Comparison of ENCODE assay signal across 14 cellular contexts in genomic region chr4:56272003-56272402, GRCh38.
DNase-seq lines count a peak whose midpoint lies in the region; ATAC-seq, FAIRE-seq and TF ChIP-seq lines count a peak whose summit lies in the region.
"Had no signal": no experiment of that assay in that cellular context is flagged by ENCODE, and none has a peak within 500 bp of the region (broad histone marks: within the 10 kb centered on the region; RNA-seq: fewer than 3 reads in every experiment).

No MANE protein-coding gene starts in this region.

- H3K36me3 ChIP-seq in Peyer's patch = no peaks in the 10 kb centered on the region
- H3K36me3 ChIP-seq in mucosa of rectum (ENCODE audit: control insufficient read depth in 2 of 2, insufficient read depth in 2 of 2, low read length in 2 of 2) = no peaks in the 10 kb centered on the region
- peaks cover 0 to 1% of the 10 kb centered on the region in 2 donors for H3K36me3 ChIP-seq in small intestine (ENCODE audit: control insufficient read depth in 2 of 2, insufficient read depth in 2 of 2, low read length in 2 of 2)
- peaks cover 11% of the 10 kb centered on the region for H3K36me3 ChIP-seq in BE2C
- H3K36me3 ChIP-seq in breast epithelium = no peaks in the 10 kb centered on the region

- H3K4me1 ChIP-seq in Peyer's patch (peaks cover 0 to 16% (median 0%) of the 10 kb centered on the region in 4 donors), mucosa of rectum (ENCODE audit: control insufficient read depth in 2 of 2, insufficient read depth in 2 of 2, low read length in 2 of 2) (peaks cover 0 to 21% of the 10 kb centered on the region in 2 donors), small intestine (ENCODE audit: control insufficient read depth in 2 of 2, insufficient read depth in 1 of 2, low read depth in 1 of 2, low read length in 1 of 2) (no peaks in the 10 kb centered on the region), BE2C (no peaks in the 10 kb centered on the region), breast epithelium (no peaks in the 10 kb centered on the region)
- H3K4me1 ChIP-seq: BLaER1 had no signal

- H3K4me3 ChIP-seq in Peyer's patch (peak overlapping the region in 3 of 4 donors; percentile 21 to 58 (median 53)), mucosa of rectum (ENCODE audit: low read length in 2 of 2) (peak overlapping the region; percentile 61 to 65), small intestine (ENCODE audit: low read depth in 1 of 2, low read length in 2 of 2) (peak overlapping the region in 1 of 2 donors; percentile 47), BE2C (ENCODE audit: low read depth, low read length) (no peak overlapping the region), breast epithelium (no peak overlapping the region)
- H3K4me3 ChIP-seq: BLaER1, GM12878, GM23338 had no signal

- H3K27ac ChIP-seq in Peyer's patch (peak overlapping the region in 3 of 4 donors; percentile 56 to 89 (median 85)), mucosa of rectum (ENCODE audit: low read depth in 2 of 2, low read length in 2 of 2) (peak overlapping the region; percentile 78 to 85), small intestine (ENCODE audit: low read depth in 1 of 2, low read length in 1 of 2) (peak overlapping the region; percentile 62 to 76), breast epithelium (no peak overlapping the region)
- H3K27ac ChIP-seq: 22Rv1, BLaER1 had no signal

- no peak for FAIRE-seq in small intestine (lab: Jason Lieb, UNC)
- FAIRE-seq: GM12878, GM18507 had no signal

- TF ChIP-seq CTCF in Peyer's patch (IDR thresholded peaks at IDR 0.05) (no peak), BE2C (IDR thresholded peaks at IDR 0.05; ENCODE audit: low read depth, low read length) (no peak), breast epithelium (IDR thresholded peaks at IDR 0.05) (no peak)

- DNase-seq in Peyer's patch = peak in 2 of 3 donors; percentile 89 to 91
- peak; percentile 48 for DNase-seq in left lobe of liver (ENCODE audit: low spot score)
- DNase-seq in small intestine = peak; percentile 92
- no peak for DNase-seq in BE2C
- DNase-seq in breast epithelium (ENCODE audit: low spot score in 2 of 2) = no peak
- no peak for DNase-seq in DMS79 treated with DMSO at 0.1 percent for 48 hours (lab: John Stamatoyannopoulos, UW)
- DNase-seq: H7 had no signal

- H3K9ac ChIP-seq in mucosa of rectum (ENCODE audit: low read depth in 1 of 2, low read length in 2 of 2) = peak overlapping the region; percentile 34 to 54
- H3K9ac ChIP-seq: BLaER1 had no signal

- 14 to 68% (median 38%) methylated on average over 11 of the region's 11 CpGs for WGBS in small intestine, 3 donors

- intact Hi-C loops in breast epithelium (cut with DNase I; ENCODE audit: low total_unique reads) = no loop called here

- H3K9me3 ChIP-seq in Peyer's patch = no peaks in the 10 kb centered on the region
- no peaks in the 10 kb centered on the region for H3K9me3 ChIP-seq in mucosa of rectum (ENCODE audit: control insufficient read depth in 2 of 2, low read length in 2 of 2)
- H3K9me3 ChIP-seq in small intestine (ENCODE audit: control insufficient read depth, low read depth) = no peaks in the 10 kb centered on the region
- H3K9me3 ChIP-seq in BE2C = no peaks in the 10 kb centered on the region; the same call in 1 of the 2 replicates
- H3K9me3 ChIP-seq in breast epithelium = no peaks in the 10 kb centered on the region

- ATAC-seq in left lobe of liver = peak; percentile 82
- ATAC-seq in GM21447 (IDR thresholded peaks at IDR 0.05; ENCODE audit: unreplicated experiment) = no peak
- ATAC-seq: GM12878, GM23338 had no signal

- TF ChIP-seq POLR2A in Peyer's patch (IDR thresholded peaks at IDR 0.05) (peak; percentile 44 to 71), breast epithelium (IDR thresholded peaks at IDR 0.05) (no peak)

- H3K27me3 ChIP-seq in Peyer's patch (no peaks in the 10 kb centered on the region), mucosa of rectum (ENCODE audit: control insufficient read depth in 2 of 2, insufficient read depth in 2 of 2, low read length in 2 of 2) (no peaks in the 10 kb centered on the region), small intestine (ENCODE audit: control insufficient read depth in 2 of 2, insufficient read depth in 2 of 2, low read length in 2 of 2) (no peaks in the 10 kb centered on the region), BE2C (no peaks in the 10 kb centered on the region), breast epithelium (no peaks in the 10 kb centered on the region)
- H3K27me3 ChIP-seq: BLaER1 had no signal

Comparison
In these comparisons a context has a peak if more than half of its experiments do, and no peak if none do; other contexts are left out.
1. DNase-seq: peak in Peyer's patch (2 of 3), left lobe of liver (single experiment) and small intestine (single experiment); none in BE2C (single experiment), breast epithelium (0 of 2) and DMS79 treated with DMSO at 0.1 percent for 48 hours (single experiment).
2. H3K27ac ChIP-seq: peak in Peyer's patch (3 of 4), mucosa of rectum (2 of 2) and small intestine (2 of 2); none in breast epithelium (0 of 2).
3. H3K4me3 ChIP-seq: peak in Peyer's patch (3 of 4) and mucosa of rectum (2 of 2); none in BE2C (single experiment) and breast epithelium (0 of 3).